8 cellular contexts compared by ENCODE assay signal in genomic region chr5:34598177-34598794, GRCh38. TPM values are rescaled to one million over a fixed set of nuclear protein-coding genes. Genes with fewer than 3 reads are reported as not detected.
DNase-seq lines count a peak whose midpoint lies in the region; FAIRE-seq and TF ChIP-seq lines count a peak whose summit lies in the region.

No MANE protein-coding gene starts in this region.

- FAIRE-seq in H54 (lab: Jason Lieb, UNC): peak; percentile 88

- WGBS in sigmoid colon, 2 donors: 71 to 78% methylated on average over 5 of the region's 5 CpGs

- intact Hi-C loops in sigmoid colon (cut with DNase I): no loop called here
- intact Hi-C loops in dorsolateral prefrontal cortex (cut with DNase I): no loop called here

- H3K27ac ChIP-seq in sigmoid colon (peak overlapping the region; percentile 2 to 57 (median 46)), dorsolateral prefrontal cortex (no peak overlapping the region)

- peaks cover 0 to 27% (median 25%) of the 10 kb centered on the region in 4 donors for H3K4me1 ChIP-seq in sigmoid colon

- DNase-seq in H54 (ENCODE audit: insufficient read length, low spot score) (peak; percentile 39), RKO (ENCODE audit: low spot score) (peak; percentile 91), fibroblast of gingiva (ENCODE audit: low read depth) (peak; percentile 75), sigmoid colon (no peak), dorsolateral prefrontal cortex (no peak), DMS153 (lab: John Stamatoyannopoulos, UW) (no peak), hippocampal formation (lab: John Stamatoyannopoulos, UW) (no peak)
- no peak for DNase-seq in effector CD4-positive, alpha-beta T cell

- H3K27me3 ChIP-seq in sigmoid colon (no peaks in the 10 kb centered on the region), dorsolateral prefrontal cortex (no peaks in the 10 kb centered on the region)

- no peak for TF ChIP-seq EP300 in sigmoid colon (IDR thresholded peaks at IDR 0.05)

- TF ChIP-seq POLR2A in H54 (IDR thresholded peaks at IDR 0.05; ENCODE audit: low read depth, low read length) (no peak), sigmoid colon (IDR thresholded peaks at IDR 0.05) (no peak)

- TF ChIP-seq CTCF in sigmoid colon (IDR thresholded peaks at IDR 0.05) (no peak), dorsolateral prefrontal cortex (IDR thresholded peaks at IDR 0.05 in 54 of 56, conservative IDR thresholded peaks at IDR 0.05 in 2 of 56; ENCODE audit: low read depth in 1 of 56, partially characterized antibody in 56 of 56) (no peak)

- no peaks in the 10 kb centered on the region for H3K36me3 ChIP-seq in sigmoid colon

- H3K9me3 ChIP-seq in sigmoid colon: no peaks in the 10 kb centered on the region

- H3K4me3 ChIP-seq in sigmoid colon: no peak overlapping the region
- no peak overlapping the region for H3K4me3 ChIP-seq in dorsolateral prefrontal cortex

RNA-seq across cellular contexts. Expression of gene RAI14, which starts 57.8 kb away (rescaled TPM):
- total RNA-seq in sigmoid colon (10 to 100 TPM; 23.4 to 89.5 (median 53.4) TPM), dorsolateral prefrontal cortex (10 to 100 TPM in 88 of 120 experiments, 1 to 10 TPM in 32; 5.6 to 30.9 (median 12.5) TPM)
- polyA plus RNA-seq in sigmoid colon: 10 to 100 TPM in 2 of 3 donors, 1 to 10 TPM in 1; 6.7 to 17.6 (median 13.2) TPM

Comparison
In these comparisons a context has a peak if more than half of its experiments do, and no peak if none do; other contexts are left out.
1. DNase-seq: peak in H54 (single experiment), RKO (single experiment) and fibroblast of gingiva (single experiment); none in sigmoid colon (single experiment), dorsolateral prefrontal cortex (0 of 10), DMS153 (single experiment), effector CD4-positive, alpha-beta T cell (single experiment) and hippocampal formation (0 of 2).
2. H3K27ac ChIP-seq: peak in sigmoid colon (4 of 4); none in dorsolateral prefrontal cortex (0 of 59).